In genomic region chr1:181383695-181384094, GRCh38 we compare ENCODE assay signal across 28 cellular contexts.
DNase-seq lines count a peak whose midpoint lies in the region; ATAC-seq, FAIRE-seq and TF ChIP-seq lines count a peak whose summit lies in the region.
"Had no signal": no experiment of that assay in that cellular context is flagged by ENCODE, and none has a peak within 500 bp of the region (broad histone marks: within the 10 kb centered on the region; RNA-seq: fewer than 3 reads in every experiment).

No MANE protein-coding gene starts in this region.

- H3K9me3 Mint-ChIP-seq in GM23338: no peaks in the 10 kb centered on the region
- peaks cover 0 to 4% (median 0%) of the 10 kb centered on the region in 6 donors for H3K9me3 Mint-ChIP-seq in immature natural killer cell
- H3K9me3 Mint-ChIP-seq: activated naive CD4-positive, alpha-beta T cell treated with anti-CD3 and anti-CD28 coated beads, Interleukin-2, amount 50 U/mL, for 72 hours; activated T-helper 1 cell treated with anti-CD3 and anti-CD28 coated beads, Interleukin-12 subunit alpha, Interleukin-12 subunit beta, Interleukin-2, Interleukin-4 antibody, amounts not matched to agents 30 ng/mL and 10 ng/mL and 1 ng/mL, durations not matched to agents 14 hours and 24 hours and 36 hours; CD4-positive, alpha-beta T cell; natural killer cell; stimulated activated naive CD8-positive, alpha-beta T cell treated with anti-CD3 and anti-CD28 coated beads, Interleukin-15, Interleukin-2, amounts not matched to agents 100 ng/mL and 50 ng/mL, for 24 hours had no signal

- TF ChIP-seq CTCF in GM23338 (conservative IDR thresholded peaks at IDR 0.05; ENCODE audit: low read depth in 2 of 2): peak in 1 of 2 experiments; percentile 36; a peak in 1 of 4 replicates
- TF ChIP-seq CTCF in hepatocyte (IDR thresholded peaks at IDR 0.05; ENCODE audit: poor library complexity): no peak

- H3K9me2 ChIP-seq in GM23338 (ENCODE audit: insufficient read depth) (peaks cover 26% of the 10 kb centered on the region), hepatocyte (replicated peaks; ENCODE audit: insufficient read depth) (no peaks in the 10 kb centered on the region)

- no peak for FAIRE-seq in RCC 7860 (lab: Jason Lieb, UNC)
- FAIRE-seq: GM12891 had no signal

- H3K36me3 ChIP-seq in GM23338 (ENCODE audit: insufficient read depth) (no peaks in the 10 kb centered on the region), hepatocyte (replicated peaks; ENCODE audit: insufficient read depth, low read depth) (no peaks in the 10 kb centered on the region), aorta (ENCODE audit: control insufficient read depth in 1 of 2, insufficient read depth in 2 of 2, low read length in 1 of 2) (no peaks in the 10 kb centered on the region)
- H3K36me3 ChIP-seq: esophagus squamous epithelium, gastroesophageal sphincter, ovary, tibial artery, WERI-Rb-1 had no signal

- 80% methylated on average over 6 of the region's 6 CpGs for WGBS in hepatocyte (ENCODE audit: low lambda C conversion rate, missing lambda C conversion rate)
- 63 to 72% methylated on average over 6 of the region's 6 CpGs for WGBS in aorta, 2 donors

- H3K9me3 ChIP-seq in hepatocyte (ENCODE audit: low read depth): no peaks in the 10 kb centered on the region
- no peaks in the 10 kb centered on the region for H3K9me3 ChIP-seq in aorta (ENCODE audit: control insufficient read depth, low read length)
- H3K9me3 ChIP-seq: esophagus squamous epithelium, gastroesophageal sphincter, ovary, tibial artery had no signal

- H3K36me3 Mint-ChIP-seq in GM23338 (ENCODE audit: low read depth) (no peaks in the 10 kb centered on the region), immature natural killer cell (no peaks in the 10 kb centered on the region)
- H3K36me3 Mint-ChIP-seq: activated naive CD4-positive, alpha-beta T cell treated with anti-CD3 and anti-CD28 coated beads, Interleukin-2, amount 50 U/mL, for 72 hours; natural killer cell had no signal

- 0 out of 2 replicates have a peak, but pooled peaks cover 11% of the 10 kb centered on the region for H3K4me1 ChIP-seq in GM23338 (ENCODE audit: insufficient read depth)
- H3K4me1 ChIP-seq in hepatocyte (ENCODE audit: insufficient read depth): no peaks in the 10 kb centered on the region
- no peaks in the 10 kb centered on the region for H3K4me1 ChIP-seq in aorta (ENCODE audit: control insufficient read depth in 1 of 2, insufficient read depth in 2 of 2, low read length in 2 of 2)
- H3K4me1 ChIP-seq: esophagus squamous epithelium, tibial artery had no signal

- H3K4me3 Mint-ChIP-seq in GM23338 (no peak overlapping the region), immature natural killer cell (no peak overlapping the region)
- H3K4me3 Mint-ChIP-seq: activated T-helper 1 cell treated with anti-CD3 and anti-CD28 coated beads, Interleukin-12 subunit alpha, Interleukin-12 subunit beta, Interleukin-2, Interleukin-4 antibody, amounts not matched to agents 30 ng/mL and 10 ng/mL and 1 ng/mL, durations not matched to agents 14 hours and 24 hours and 36 hours; CD4-positive, alpha-beta T cell; natural killer cell; stimulated activated naive CD8-positive, alpha-beta T cell treated with anti-CD3 and anti-CD28 coated beads, Interleukin-15, Interleukin-2, amounts not matched to agents 100 ng/mL and 50 ng/mL, for 24 hours had no signal

- H3K4me3 ChIP-seq in GM23338 (no peak overlapping the region), hepatocyte (no peak overlapping the region), aorta (ENCODE audit: low read length in 2 of 2) (no peak overlapping the region)
- H3K4me3 ChIP-seq: esophagus squamous epithelium, gastroesophageal sphincter, ovary, SK-N-MC, tibial artery had no signal

- H3K79me2 ChIP-seq in GM23338 (replicated peaks; ENCODE audit: insufficient read depth) (no peaks in the 10 kb centered on the region), hepatocyte (no peaks in the 10 kb centered on the region)

- H3K27me3 Mint-ChIP-seq in GM23338 (ENCODE audit: insufficient read depth, low read depth, poor library complexity) (no peaks in the 10 kb centered on the region), immature natural killer cell (ENCODE audit: low read depth in 3 of 3) (peaks cover 0 to 3% (median 2%) of the 10 kb centered on the region in 3 donors)
- H3K27me3 Mint-ChIP-seq: CD4-positive, alpha-beta T cell; stimulated activated naive CD8-positive, alpha-beta T cell treated with anti-CD3 and anti-CD28 coated beads, Interleukin-15, Interleukin-2, amounts not matched to agents 100 ng/mL and 50 ng/mL, for 24 hours had no signal

- H3K27me3 ChIP-seq in GM23338 (ENCODE audit: insufficient read depth) (no peaks in the 10 kb centered on the region), hepatocyte (peaks cover 5% of the 10 kb centered on the region), aorta (ENCODE audit: control insufficient read depth in 1 of 2, insufficient read depth in 2 of 2, low read length in 1 of 2) (no peaks in the 10 kb centered on the region)
- H3K27me3 ChIP-seq: gastroesophageal sphincter, ovary, tibial artery had no signal

- H4K20me1 ChIP-seq in GM23338 (replicated peaks; ENCODE audit: insufficient read depth): no peaks in the 10 kb centered on the region
- H4K20me1 ChIP-seq in hepatocyte (ENCODE audit: insufficient read depth, poor library complexity, severe bottlenecking): no peaks in the 10 kb centered on the region

- no peak overlapping the region for H3K27ac Mint-ChIP-seq in GM23338
- no peak overlapping the region for H3K27ac Mint-ChIP-seq in immature natural killer cell
- H3K27ac Mint-ChIP-seq: activated naive CD4-positive, alpha-beta T cell treated with anti-CD3 and anti-CD28 coated beads, Interleukin-2, amount 50 U/mL, for 72 hours; activated T-helper 1 cell treated with anti-CD3 and anti-CD28 coated beads, Interleukin-12 subunit alpha, Interleukin-12 subunit beta, Interleukin-2, Interleukin-4 antibody, amounts not matched to agents 30 ng/mL and 10 ng/mL and 1 ng/mL, durations not matched to agents 14 hours and 24 hours and 36 hours; CD4-positive, alpha-beta T cell; natural killer cell; stimulated activated naive CD8-positive, alpha-beta T cell treated with anti-CD3 and anti-CD28 coated beads, Interleukin-15, Interleukin-2, amounts not matched to agents 100 ng/mL and 50 ng/mL, for 24 hours had no signal

- ATAC-seq in GM23338 (no peak), aorta (ENCODE audit: low FRiP score) (no peak), GM18511 (IDR thresholded peaks at IDR 0.05; ENCODE audit: unreplicated experiment) (no peak)
- ATAC-seq: activated naive CD4-positive, alpha-beta T cell treated with anti-CD3 and anti-CD28 coated beads, Interleukin-2, amount 50 U/mL, for 72 hours; gastroesophageal sphincter; natural killer cell; right cardiac atrium had no signal

- H3F3A ChIP-seq in GM23338 (replicated peaks; ENCODE audit: low read depth): no peaks in the 10 kb centered on the region

- H3K4me1 Mint-ChIP-seq in GM23338: no peaks in the 10 kb centered on the region; the same call in 2 of the 3 replicates
- H3K4me1 Mint-ChIP-seq in immature natural killer cell: no peaks in the 10 kb centered on the region
- H3K4me1 Mint-ChIP-seq: natural killer cell had no signal

- intact Hi-C loops in aorta (cut with DNase I): no loop called here

- H3K4me2 ChIP-seq in GM23338 (no peak overlapping the region), hepatocyte (no peak overlapping the region)

- peak; percentile 17 for DNase-seq in D341Med (ENCODE audit: low spot score)
- DNase-seq in GM23338 (ENCODE audit: low spot score): no peak
- DNase-seq in RCC 7860 (ENCODE audit: low spot score): peak; percentile 21
- DNase-seq in hepatocyte (ENCODE audit: low spot score): peak; percentile 57
- no peak for DNase-seq in aorta
- no peak for DNase-seq in immature natural killer cell
- DNase-seq: activated CD4-positive, alpha-beta T cell treated with anti-CD3 and anti-CD28 coated beads, Interleukin-2, amount 50 U/mL, for 1 hour; CD4-positive, alpha-beta T cell; DND-41; effector memory CD4-positive, alpha-beta T cell; esophagus squamous epithelium; mesenchymal stem cell; MM.1S; natural killer cell; NCI-H1694 treated with DMSO at 0.1 percent for 48 hours; NK-92 treated with Interleukin-12 subunit alpha and Interleukin-12 subunit beta, amount 100 ng/mL, for 24 hours; ovary; right cardiac atrium; T-helper 2 cell; tibial artery; WERI-Rb-1 had no signal

- H2AFZ ChIP-seq in GM23338: peak overlapping the region; percentile 90; the same call in 1 of the 2 replicates
- H2AFZ ChIP-seq in hepatocyte: no peak overlapping the region

- H3K27ac ChIP-seq in GM23338 (ENCODE audit: low read depth) (no peak overlapping the region), hepatocyte (no peak overlapping the region), aorta (ENCODE audit: low read depth in 1 of 2, low read length in 2 of 2) (no peak overlapping the region)
- H3K27ac ChIP-seq: esophagus squamous epithelium, gastroesophageal sphincter, ovary, SK-N-MC, tibial artery, WERI-Rb-1 had no signal

TF ChIP-seq in GM23338, 12 proteins besides CTCF, POLR2A, EP300 and RAD21 (continues in another document):
- TF ChIP-seq NANOG (IDR thresholded peaks at IDR 0.05; ENCODE audit: borderline replicate concordance) (no peak), EZH2phosphoT487 (IDR thresholded peaks at IDR 0.05; ENCODE audit: unreplicated experiment) (no peak), REST (IDR thresholded peaks at IDR 0.05; ENCODE audit: unreplicated experiment) (no peak), CREB1 (CRISPR knock-in tag; IDR thresholded peaks at IDR 0.05; ENCODE audit: low read depth) (no peak)

Comparison
In these comparisons a context has a peak if more than half of its experiments do, and no peak if none do; other contexts are left out.
1. DNase-seq: peak in D341Med (single experiment), RCC 7860 (single experiment) and hepatocyte (single experiment); none in GM23338 (single experiment), aorta (0 of 2) and immature natural killer cell (0 of 3).